Comparison of ENCODE assay signal across 1 cellular context in the genomic region with DNA sequence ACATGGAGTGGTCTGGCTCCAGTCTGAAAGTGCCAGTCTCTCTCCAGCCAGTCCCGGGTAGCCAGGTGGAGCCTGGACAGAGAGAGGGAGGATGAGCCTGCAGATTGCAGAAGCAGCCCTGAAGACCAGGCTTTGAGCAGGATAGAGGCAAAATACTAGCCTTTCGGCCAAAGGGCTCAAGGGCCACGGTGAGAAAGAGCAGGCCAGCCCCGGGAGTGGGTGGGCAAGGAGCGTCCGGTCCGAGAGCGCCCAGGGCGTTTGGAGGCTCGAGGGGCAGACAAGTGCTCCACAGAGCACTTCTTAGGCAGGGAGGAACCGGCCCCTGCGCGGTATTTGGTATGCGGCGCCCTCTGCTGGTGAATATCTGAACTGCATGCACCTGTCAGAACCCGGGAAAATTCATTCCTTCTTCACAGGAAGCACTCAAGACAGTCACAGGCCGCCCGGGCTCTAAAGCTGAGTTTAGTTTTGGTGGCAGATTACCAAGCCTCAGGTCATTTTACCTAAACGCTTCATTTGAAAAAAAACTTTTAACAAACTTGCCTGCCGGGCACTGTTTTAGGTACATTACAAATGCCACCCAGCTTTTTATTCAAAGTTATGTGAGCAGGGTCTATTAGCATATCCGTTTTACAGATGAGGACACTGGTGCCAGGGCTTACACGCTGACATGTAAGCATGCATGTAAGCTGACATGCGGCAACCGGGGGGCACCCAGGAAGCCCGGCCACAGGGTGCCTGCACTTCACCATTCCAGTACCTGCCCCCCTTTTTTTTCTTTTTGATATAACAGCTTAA.
TF ChIP-seq lines count a peak whose summit lies in the region.

No MANE protein-coding gene starts in this region.

TF ChIP-seq in K562, 482 proteins besides CTCF, POLR2A, EP300 and RAD21 (continued from another document):
- TF ChIP-seq, protein P1, sequence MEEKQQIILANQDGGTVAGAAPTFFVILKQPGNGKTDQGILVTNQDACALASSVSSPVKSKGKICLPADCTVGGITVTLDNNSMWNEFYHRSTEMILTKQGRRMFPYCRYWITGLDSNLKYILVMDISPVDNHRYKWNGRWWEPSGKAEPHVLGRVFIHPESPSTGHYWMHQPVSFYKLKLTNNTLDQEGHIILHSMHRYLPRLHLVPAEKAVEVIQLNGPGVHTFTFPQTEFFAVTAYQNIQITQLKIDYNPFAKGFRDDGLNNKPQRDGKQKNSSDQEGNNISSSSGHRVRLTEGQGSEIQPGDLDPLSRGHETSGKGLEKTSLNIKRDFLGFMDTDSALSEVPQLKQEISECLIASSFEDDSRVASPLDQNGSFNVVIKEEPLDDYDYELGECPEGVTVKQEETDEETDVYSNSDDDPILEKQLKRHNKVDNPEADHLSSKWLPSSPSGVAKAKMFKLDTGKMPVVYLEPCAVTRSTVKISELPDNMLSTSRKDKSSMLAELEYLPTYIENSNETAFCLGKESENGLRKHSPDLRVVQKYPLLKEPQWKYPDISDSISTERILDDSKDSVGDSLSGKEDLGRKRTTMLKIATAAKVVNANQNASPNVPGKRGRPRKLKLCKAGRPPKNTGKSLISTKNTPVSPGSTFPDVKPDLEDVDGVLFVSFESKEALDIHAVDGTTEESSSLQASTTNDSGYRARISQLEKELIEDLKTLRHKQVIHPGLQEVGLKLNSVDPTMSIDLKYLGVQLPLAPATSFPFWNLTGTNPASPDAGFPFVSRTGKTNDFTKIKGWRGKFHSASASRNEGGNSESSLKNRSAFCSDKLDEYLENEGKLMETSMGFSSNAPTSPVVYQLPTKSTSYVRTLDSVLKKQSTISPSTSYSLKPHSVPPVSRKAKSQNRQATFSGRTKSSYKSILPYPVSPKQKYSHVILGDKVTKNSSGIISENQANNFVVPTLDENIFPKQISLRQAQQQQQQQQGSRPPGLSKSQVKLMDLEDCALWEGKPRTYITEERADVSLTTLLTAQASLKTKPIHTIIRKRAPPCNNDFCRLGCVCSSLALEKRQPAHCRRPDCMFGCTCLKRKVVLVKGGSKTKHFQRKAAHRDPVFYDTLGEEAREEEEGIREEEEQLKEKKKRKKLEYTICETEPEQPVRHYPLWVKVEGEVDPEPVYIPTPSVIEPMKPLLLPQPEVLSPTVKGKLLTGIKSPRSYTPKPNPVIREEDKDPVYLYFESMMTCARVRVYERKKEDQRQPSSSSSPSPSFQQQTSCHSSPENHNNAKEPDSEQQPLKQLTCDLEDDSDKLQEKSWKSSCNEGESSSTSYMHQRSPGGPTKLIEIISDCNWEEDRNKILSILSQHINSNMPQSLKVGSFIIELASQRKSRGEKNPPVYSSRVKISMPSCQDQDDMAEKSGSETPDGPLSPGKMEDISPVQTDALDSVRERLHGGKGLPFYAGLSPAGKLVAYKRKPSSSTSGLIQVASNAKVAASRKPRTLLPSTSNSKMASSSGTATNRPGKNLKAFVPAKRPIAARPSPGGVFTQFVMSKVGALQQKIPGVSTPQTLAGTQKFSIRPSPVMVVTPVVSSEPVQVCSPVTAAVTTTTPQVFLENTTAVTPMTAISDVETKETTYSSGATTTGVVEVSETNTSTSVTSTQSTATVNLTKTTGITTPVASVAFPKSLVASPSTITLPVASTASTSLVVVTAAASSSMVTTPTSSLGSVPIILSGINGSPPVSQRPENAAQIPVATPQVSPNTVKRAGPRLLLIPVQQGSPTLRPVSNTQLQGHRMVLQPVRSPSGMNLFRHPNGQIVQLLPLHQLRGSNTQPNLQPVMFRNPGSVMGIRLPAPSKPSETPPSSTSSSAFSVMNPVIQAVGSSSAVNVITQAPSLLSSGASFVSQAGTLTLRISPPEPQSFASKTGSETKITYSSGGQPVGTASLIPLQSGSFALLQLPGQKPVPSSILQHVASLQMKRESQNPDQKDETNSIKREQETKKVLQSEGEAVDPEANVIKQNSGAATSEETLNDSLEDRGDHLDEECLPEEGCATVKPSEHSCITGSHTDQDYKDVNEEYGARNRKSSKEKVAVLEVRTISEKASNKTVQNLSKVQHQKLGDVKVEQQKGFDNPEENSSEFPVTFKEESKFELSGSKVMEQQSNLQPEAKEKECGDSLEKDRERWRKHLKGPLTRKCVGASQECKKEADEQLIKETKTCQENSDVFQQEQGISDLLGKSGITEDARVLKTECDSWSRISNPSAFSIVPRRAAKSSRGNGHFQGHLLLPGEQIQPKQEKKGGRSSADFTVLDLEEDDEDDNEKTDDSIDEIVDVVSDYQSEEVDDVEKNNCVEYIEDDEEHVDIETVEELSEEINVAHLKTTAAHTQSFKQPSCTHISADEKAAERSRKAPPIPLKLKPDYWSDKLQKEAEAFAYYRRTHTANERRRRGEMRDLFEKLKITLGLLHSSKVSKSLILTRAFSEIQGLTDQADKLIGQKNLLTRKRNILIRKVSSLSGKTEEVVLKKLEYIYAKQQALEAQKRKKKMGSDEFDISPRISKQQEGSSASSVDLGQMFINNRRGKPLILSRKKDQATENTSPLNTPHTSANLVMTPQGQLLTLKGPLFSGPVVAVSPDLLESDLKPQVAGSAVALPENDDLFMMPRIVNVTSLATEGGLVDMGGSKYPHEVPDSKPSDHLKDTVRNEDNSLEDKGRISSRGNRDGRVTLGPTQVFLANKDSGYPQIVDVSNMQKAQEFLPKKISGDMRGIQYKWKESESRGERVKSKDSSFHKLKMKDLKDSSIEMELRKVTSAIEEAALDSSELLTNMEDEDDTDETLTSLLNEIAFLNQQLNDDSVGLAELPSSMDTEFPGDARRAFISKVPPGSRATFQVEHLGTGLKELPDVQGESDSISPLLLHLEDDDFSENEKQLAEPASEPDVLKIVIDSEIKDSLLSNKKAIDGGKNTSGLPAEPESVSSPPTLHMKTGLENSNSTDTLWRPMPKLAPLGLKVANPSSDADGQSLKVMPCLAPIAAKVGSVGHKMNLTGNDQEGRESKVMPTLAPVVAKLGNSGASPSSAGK (IDR thresholded peaks at IDR 0.05), result peak; percentile 87
- no peak for TF ChIP-seq DMBX1 (CRISPR knock-in tag; IDR thresholded peaks at IDR 0.05; ENCODE audit: borderline replicate concordance)
- peak in 1 of 2 experiments; percentile 27; a peak in 1 of 4 replicates for TF ChIP-seq SRF (CRISPR knock-in tag; IDR thresholded peaks at IDR 0.05)
- no peak for TF ChIP-seq ZNF282 (CRISPR knock-in tag; IDR thresholded peaks at IDR 0.05)
- no peak for TF ChIP-seq ZNF134 (CRISPR knock-in tag; conservative IDR thresholded peaks at IDR 0.05)
- TF ChIP-seq STAG1 (CRISPR knock-in tag; IDR thresholded peaks at IDR 0.05; ENCODE audit: borderline replicate concordance), result peak; percentile 50; the same call in 1 of the 2 replicates
TF ChIP-seq in K562: peak in this region for 12.
